Comparison of ENCODE assay signal across 14 cellular contexts in the genomic region with DNA sequence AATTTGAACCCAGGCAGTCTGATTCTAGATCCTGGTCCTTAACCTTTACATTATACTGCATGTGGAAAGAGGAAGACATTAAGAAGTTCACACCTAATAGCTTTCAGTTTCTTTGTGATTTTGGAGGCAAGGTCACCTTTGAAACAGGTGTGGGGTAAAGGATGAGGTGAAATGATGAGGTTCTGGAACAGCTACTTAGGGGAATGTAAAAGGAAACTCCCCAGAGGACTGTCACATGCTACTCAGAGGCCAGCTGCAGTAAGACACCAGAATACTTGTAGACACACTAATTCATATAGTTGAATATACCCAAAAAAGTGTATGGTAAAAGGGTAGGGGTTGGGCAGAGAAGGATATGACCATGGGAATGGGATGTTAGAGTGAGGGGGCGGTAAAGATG. TPM values are rescaled to one million over a fixed set of nuclear protein-coding genes. Genes with fewer than 3 reads are reported as not detected.
DNase-seq lines count a peak whose midpoint lies in the region; ATAC-seq and TF ChIP-seq lines count a peak whose summit lies in the region.
"Had no signal": no experiment of that assay in that cellular context is flagged by ENCODE, and none has a peak within 500 bp of the region (broad histone marks: within the 10 kb centered on the region; RNA-seq: fewer than 3 reads in every experiment).

No MANE protein-coding gene starts in this region.

- H3K36me3 ChIP-seq in psoas muscle (ENCODE audit: insufficient read depth in 1 of 2, low read depth in 1 of 2) (no peaks in the 10 kb centered on the region), left lung (peaks cover 0 to 4% of the 10 kb centered on the region in 2 donors)
- H3K36me3 ChIP-seq: adrenal gland had no signal

- TF ChIP-seq CTCF in psoas muscle (IDR thresholded peaks at IDR 0.05) (no peak), left lung (IDR thresholded peaks at IDR 0.05) (no peak)

- H3K9me3 ChIP-seq in psoas muscle (no peaks in the 10 kb centered on the region), left lung (no peaks in the 10 kb centered on the region)
- H3K9me3 ChIP-seq: adrenal gland, HAP-1 had no signal

- TF ChIP-seq POLR2A in GM18505 (IDR thresholded peaks at IDR 0.05; ENCODE audit: borderline replicate concordance, extremely low read depth, insufficient read depth, insufficient read length) = no peak

- H3K27me3 ChIP-seq in psoas muscle (ENCODE audit: insufficient read depth in 3 of 3, low read length in 2 of 3) (no peaks in the 10 kb centered on the region), left lung (no peaks in the 10 kb centered on the region)
- H3K27me3 ChIP-seq: adrenal gland had no signal

- intact Hi-C loops in psoas muscle (cut with DNase I) (no loop called here), left lung (cut with DNase I) (no loop called here)

- H3K4me3 ChIP-seq in psoas muscle = peak overlapping the region; percentile 52
- no peak overlapping the region for H3K4me3 ChIP-seq in left lung
- H3K4me3 ChIP-seq: adrenal gland, HAP-1 had no signal

- no peak for DNase-seq in psoas muscle
- DNase-seq in left lung = no peak
- no peak for DNase-seq in stimulated activated CD4-positive, alpha-beta T cell treated with anti-CD3 and anti-CD28 coated beads, Interleukin-4, amount 100 ng/mL, for 1 hour
- DNase-seq: adrenal gland, Calu3, endodermal cell, NCI-H146, SHP77 treated with DMSO at 0.1 percent for 48 hours had no signal

- ATAC-seq in GM18511 (IDR thresholded peaks at IDR 0.05; ENCODE audit: unreplicated experiment) (peak; percentile 67), GM21529 (IDR thresholded peaks at IDR 0.05; ENCODE audit: unreplicated experiment) (peak; percentile 45), HG03354 (IDR thresholded peaks at IDR 0.05; ENCODE audit: poor library complexity, severe bottlenecking, unreplicated experiment) (peak; percentile 56), psoas muscle (no peak), left lung (no peak), GM19395 (IDR thresholded peaks at IDR 0.05; ENCODE audit: unreplicated experiment) (no peak), GM18505 (IDR thresholded peaks at IDR 0.05; ENCODE audit: unreplicated experiment) (no peak)

- WGBS in psoas muscle, 3 donors = 92 to 96% (median 96%) methylated on average over 1 of the region's 1 CpG

- peaks cover 59% of the 10 kb centered on the region for H3K4me1 ChIP-seq in psoas muscle
- peaks cover 0 to 31% of the 10 kb centered on the region in 2 donors for H3K4me1 ChIP-seq in left lung

- H3K27ac ChIP-seq in psoas muscle (peak overlapping the region; percentile 72), left lung (no peak overlapping the region)

RNA-seq across cellular contexts. Expression of gene APIP, which starts 5.4 kb away (rescaled TPM):
- total RNA-seq in psoas muscle = 10 to 100 TPM; 24.1 to 42.5 (median 39.9) TPM
- polyA plus RNA-seq in psoas muscle = 10 to 100 TPM; 27.0 to 47.2 (median 40.9) TPM
- total RNA-seq in left lung = 10 to 100 TPM; 26.4 to 33.4 TPM

RNA-seq across cellular contexts. Expression of gene PDHX, which starts 5.6 kb away (rescaled TPM):
- total RNA-seq in psoas muscle (100 to 1,000 TPM in 3 of 4 donors, 10 to 100 TPM in 1; 99.4 to 189 (median 101) TPM), left lung (10 to 100 TPM; 33.6 to 38.8 TPM)
- polyA plus RNA-seq in psoas muscle = 100 to 1,000 TPM in 1 of 3 donors, 10 to 100 TPM in 2; 64.6 to 153 (median 93.5) TPM

Comparison
In these comparisons a context has a peak if more than half of its experiments do, and no peak if none do; other contexts are left out.
1. ATAC-seq: peak in GM18511 (single experiment), GM21529 (single experiment) and HG03354 (single experiment); none in psoas muscle (0 of 4), left lung (single experiment), GM19395 (single experiment) and GM18505 (single experiment).